In the genomic region with DNA sequence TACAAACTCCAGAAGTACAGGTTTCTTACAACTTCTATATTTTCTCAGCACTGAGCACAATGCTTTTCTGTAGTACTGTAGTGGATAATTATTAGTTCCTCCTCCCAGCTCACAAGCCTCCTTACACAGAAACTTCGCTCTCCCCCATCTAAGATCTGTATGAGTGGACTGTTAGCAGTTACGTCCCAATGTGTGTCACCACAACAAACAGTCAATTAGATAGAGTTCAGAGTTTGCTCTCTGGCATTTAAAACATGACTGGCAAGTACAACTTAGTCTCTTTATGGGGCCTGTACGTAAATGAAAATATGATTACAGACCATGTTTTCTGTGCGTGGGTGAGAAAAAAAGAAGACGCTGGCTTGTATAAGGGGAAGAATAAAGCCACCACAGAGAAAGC, we compare ENCODE assay signal across 1 cellular context.
TF ChIP-seq lines count a peak whose summit lies in the region.

No MANE protein-coding gene starts in this region.

TF ChIP-seq in GM23338, 12 proteins besides CTCF, POLR2A, EP300 and RAD21 (continued from another document):
- TF ChIP-seq, protein P1, sequence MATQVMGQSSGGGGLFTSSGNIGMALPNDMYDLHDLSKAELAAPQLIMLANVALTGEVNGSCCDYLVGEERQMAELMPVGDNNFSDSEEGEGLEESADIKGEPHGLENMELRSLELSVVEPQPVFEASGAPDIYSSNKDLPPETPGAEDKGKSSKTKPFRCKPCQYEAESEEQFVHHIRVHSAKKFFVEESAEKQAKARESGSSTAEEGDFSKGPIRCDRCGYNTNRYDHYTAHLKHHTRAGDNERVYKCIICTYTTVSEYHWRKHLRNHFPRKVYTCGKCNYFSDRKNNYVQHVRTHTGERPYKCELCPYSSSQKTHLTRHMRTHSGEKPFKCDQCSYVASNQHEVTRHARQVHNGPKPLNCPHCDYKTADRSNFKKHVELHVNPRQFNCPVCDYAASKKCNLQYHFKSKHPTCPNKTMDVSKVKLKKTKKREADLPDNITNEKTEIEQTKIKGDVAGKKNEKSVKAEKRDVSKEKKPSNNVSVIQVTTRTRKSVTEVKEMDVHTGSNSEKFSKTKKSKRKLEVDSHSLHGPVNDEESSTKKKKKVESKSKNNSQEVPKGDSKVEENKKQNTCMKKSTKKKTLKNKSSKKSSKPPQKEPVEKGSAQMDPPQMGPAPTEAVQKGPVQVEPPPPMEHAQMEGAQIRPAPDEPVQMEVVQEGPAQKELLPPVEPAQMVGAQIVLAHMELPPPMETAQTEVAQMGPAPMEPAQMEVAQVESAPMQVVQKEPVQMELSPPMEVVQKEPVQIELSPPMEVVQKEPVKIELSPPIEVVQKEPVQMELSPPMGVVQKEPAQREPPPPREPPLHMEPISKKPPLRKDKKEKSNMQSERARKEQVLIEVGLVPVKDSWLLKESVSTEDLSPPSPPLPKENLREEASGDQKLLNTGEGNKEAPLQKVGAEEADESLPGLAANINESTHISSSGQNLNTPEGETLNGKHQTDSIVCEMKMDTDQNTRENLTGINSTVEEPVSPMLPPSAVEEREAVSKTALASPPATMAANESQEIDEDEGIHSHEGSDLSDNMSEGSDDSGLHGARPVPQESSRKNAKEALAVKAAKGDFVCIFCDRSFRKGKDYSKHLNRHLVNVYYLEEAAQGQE (IDR thresholded peaks at IDR 0.05; ENCODE audit: unreplicated experiment), result no peak
- no peak for TF ChIP-seq CREB1 (CRISPR knock-in tag; IDR thresholded peaks at IDR 0.05; ENCODE audit: low read depth)
- no peak for TF ChIP-seq NANOG (IDR thresholded peaks at IDR 0.05; ENCODE audit: borderline replicate concordance)
